In the genomic region with DNA sequence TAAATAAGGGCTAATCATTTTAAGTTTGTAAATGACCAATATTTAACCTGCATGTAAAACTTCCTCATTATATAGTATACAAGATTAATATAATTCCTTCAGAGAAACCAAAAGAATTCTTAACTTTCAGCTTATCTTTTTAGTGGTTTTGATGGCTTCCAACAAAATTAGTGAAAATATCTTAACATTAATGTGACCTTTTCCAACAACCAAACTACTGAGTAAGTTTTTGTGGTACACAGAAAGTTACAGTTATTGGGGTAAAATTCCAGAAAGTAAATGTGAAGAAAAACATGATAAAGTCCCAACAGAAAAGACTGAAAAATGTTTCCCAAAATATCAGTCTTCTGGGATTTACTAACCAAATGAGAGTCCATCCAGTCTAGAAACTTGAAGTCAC, we compare ENCODE assay signal across 7 cellular contexts.
"Had no signal": no experiment of that assay in that cellular context is flagged by ENCODE, and none has a peak within 500 bp of the region (broad histone marks: within the 10 kb centered on the region; RNA-seq: fewer than 3 reads in every experiment).

No MANE protein-coding gene starts in this region.

- H3K4me3 ChIP-seq: GM12878 had no signal

- DNase-seq: GDM1, GF-D8 had no signal

- FAIRE-seq: GM12878, GM12891, GM12892, GM18507, GM19239 had no signal

- ATAC-seq: GM12878 had no signal
